Comparison of ENCODE assay signal across 1 cellular context in the genomic region with DNA sequence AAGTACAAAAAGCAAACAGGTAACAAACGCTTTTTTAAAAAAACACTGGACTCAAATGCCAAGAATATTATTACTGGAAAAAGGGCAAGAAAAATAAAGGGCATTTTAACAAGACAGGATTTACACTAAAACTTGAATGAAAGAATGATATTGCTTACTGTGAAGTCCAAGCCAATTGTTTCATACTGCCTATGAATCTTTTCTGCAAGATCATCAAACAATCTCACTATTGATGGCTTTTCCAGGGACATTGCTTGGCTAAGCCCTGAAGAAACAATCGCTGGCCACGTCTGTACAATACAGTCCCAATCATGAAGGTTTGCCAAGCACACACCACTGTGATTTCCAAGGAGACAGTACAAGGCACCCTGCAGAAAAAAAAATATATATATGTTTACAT.
TF ChIP-seq lines count a peak whose summit lies in the region.

No MANE protein-coding gene starts in this region.

TF ChIP-seq in K562, 482 proteins besides CTCF, POLR2A, EP300 and RAD21 (continued from another document):
- TF ChIP-seq, protein P1, sequence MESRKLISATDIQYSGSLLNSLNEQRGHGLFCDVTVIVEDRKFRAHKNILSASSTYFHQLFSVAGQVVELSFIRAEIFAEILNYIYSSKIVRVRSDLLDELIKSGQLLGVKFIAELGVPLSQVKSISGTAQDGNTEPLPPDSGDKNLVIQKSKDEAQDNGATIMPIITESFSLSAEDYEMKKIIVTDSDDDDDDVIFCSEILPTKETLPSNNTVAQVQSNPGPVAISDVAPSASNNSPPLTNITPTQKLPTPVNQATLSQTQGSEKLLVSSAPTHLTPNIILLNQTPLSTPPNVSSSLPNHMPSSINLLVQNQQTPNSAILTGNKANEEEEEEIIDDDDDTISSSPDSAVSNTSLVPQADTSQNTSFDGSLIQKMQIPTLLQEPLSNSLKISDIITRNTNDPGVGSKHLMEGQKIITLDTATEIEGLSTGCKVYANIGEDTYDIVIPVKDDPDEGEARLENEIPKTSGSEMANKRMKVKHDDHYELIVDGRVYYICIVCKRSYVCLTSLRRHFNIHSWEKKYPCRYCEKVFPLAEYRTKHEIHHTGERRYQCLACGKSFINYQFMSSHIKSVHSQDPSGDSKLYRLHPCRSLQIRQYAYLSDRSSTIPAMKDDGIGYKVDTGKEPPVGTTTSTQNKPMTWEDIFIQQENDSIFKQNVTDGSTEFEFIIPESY (CRISPR knock-in tag; IDR thresholded peaks at IDR 0.05): no peak
- TF ChIP-seq SIN3A (IDR thresholded peaks at IDR 0.05; ENCODE audit: borderline replicate concordance in 2 of 2, control insufficient read depth in 1 of 2, low read depth in 2 of 2, low read length in 2 of 2) (no peak), ZNF24 (IDR thresholded peaks at IDR 0.05) (no peak)
